Comparison of ENCODE assay signal across 12 cellular contexts in the genomic region with DNA sequence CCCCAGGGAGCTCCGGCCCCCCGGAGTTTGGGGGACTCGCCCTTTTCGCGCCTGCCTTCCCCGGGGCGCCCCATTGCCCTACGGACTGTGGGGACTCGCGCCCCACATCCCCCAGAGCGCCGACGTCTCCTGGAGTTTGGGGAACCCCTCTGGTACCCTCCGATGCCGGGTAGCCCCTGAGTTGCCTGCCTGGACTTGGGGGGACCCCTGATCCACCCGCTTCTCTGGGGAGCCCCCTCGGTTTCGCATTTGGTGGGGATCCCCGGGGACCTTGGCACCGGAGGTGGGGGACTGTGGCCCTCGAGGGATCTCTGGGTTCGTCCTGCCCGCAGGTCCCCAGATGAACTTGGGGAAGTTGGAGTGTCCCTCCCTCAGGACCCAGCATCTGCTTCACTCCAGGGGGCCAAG. TPM values are rescaled to one million over a fixed set of nuclear protein-coding genes. Genes with fewer than 3 reads are reported as not detected.
DNase-seq lines count a peak whose midpoint lies in the region; ATAC-seq lines count a peak whose summit lies in the region.
"Had no signal": no experiment of that assay in that cellular context is flagged by ENCODE, and none has a peak within 500 bp of the region (broad histone marks: within the 10 kb centered on the region; RNA-seq: fewer than 3 reads in every experiment).

No MANE protein-coding gene starts in this region.

- peak overlapping the region; percentile 79 for H3K4me3 Mint-ChIP-seq in T-helper 17 cell

- no peak overlapping the region for H2BK120ac ChIP-seq in trophoblast cell (ENCODE audit: insufficient read depth, low read length, poor library complexity)

- peak overlapping the region; percentile 40 for H3K4me3 ChIP-seq in H7 (ENCODE audit: insufficient read depth, low read depth, low read length)
- H3K4me3 ChIP-seq in iPS DF 6.9 (ENCODE audit: low read length) = peak overlapping the region; percentile 49; the same call in 1 of the 2 replicates
- peak overlapping the region; percentile 71 for H3K4me3 ChIP-seq in trophoblast cell (ENCODE audit: low read depth, low read length)

- ATAC-seq in T-helper 17 cell = no peak
- no peak for ATAC-seq in HG02678 (IDR thresholded peaks at IDR 0.05; ENCODE audit: unreplicated experiment)
- ATAC-seq in HG02623 (IDR thresholded peaks at IDR 0.05; ENCODE audit: unreplicated experiment) = no peak

- H3K27ac ChIP-seq in iPS DF 6.9 (ENCODE audit: low read length) (no peak overlapping the region), trophoblast cell (ENCODE audit: low read depth, low read length) (no peak overlapping the region)

- no peak overlapping the region for H3K9ac ChIP-seq in trophoblast cell (ENCODE audit: low read length)

- H2BK5ac ChIP-seq in trophoblast cell (ENCODE audit: low read depth, low read length, poor library complexity) = no peak overlapping the region

- peaks cover 13% of the 10 kb centered on the region for H3K27me3 ChIP-seq in H7 (ENCODE audit: control insufficient read depth, insufficient read depth, low read length)
- peaks cover 5% of the 10 kb centered on the region; the same call in 1 of the 2 replicates for H3K27me3 ChIP-seq in iPS DF 6.9 (ENCODE audit: control insufficient read depth, insufficient read depth, low read length)
- H3K27me3 ChIP-seq in trophoblast cell (ENCODE audit: insufficient read depth, low read length) = peaks cover 7% of the 10 kb centered on the region

- peak overlapping the region; percentile 70 for H4K12ac ChIP-seq in trophoblast cell (ENCODE audit: low read depth, low read length)

- peak overlapping the region; percentile 61 for H3K18ac ChIP-seq in trophoblast cell (ENCODE audit: low read length)

- peak overlapping the region; percentile 63 for H3K4me2 ChIP-seq in trophoblast cell (ENCODE audit: low read length)

- H4K8ac ChIP-seq in trophoblast cell (ENCODE audit: low read depth, low read length) = peak overlapping the region; percentile 33

- no peak overlapping the region for H3K27ac Mint-ChIP-seq in T-helper 17 cell

- no peak overlapping the region for H2BK12ac ChIP-seq in trophoblast cell (ENCODE audit: low read length)

- no peaks in the 10 kb centered on the region for H3K79me1 ChIP-seq in trophoblast cell (ENCODE audit: low read length)

- H3K27me3 Mint-ChIP-seq in T-helper 17 cell = peaks cover 17% of the 10 kb centered on the region

- peak overlapping the region; percentile 27 for H4K91ac ChIP-seq in trophoblast cell (ENCODE audit: low read depth, low read length)

- no CpG with 5 or more reads among the region's 23 CpGs for WGBS in iPS DF 6.9 (ENCODE audit: insufficient coverage, insufficient read length)
- WGBS in trophoblast cell (ENCODE audit: extremely low coverage, insufficient coverage, insufficient read length) = no CpG with 5 or more reads among the region's 23 CpGs

- no peak overlapping the region for H3K23ac ChIP-seq in trophoblast cell (ENCODE audit: low read length)

- H3K4me1 Mint-ChIP-seq in T-helper 17 cell = peaks cover 6% of the 10 kb centered on the region

- peak overlapping the region; percentile 21 for H3K4ac ChIP-seq in trophoblast cell (ENCODE audit: low read depth, low read length)

- H3K9me3 ChIP-seq in T-helper 17 cell (ENCODE audit: control insufficient read depth, low read length, poor library complexity, severe bottlenecking) (no peaks in the 10 kb centered on the region), iPS DF 6.9 (ENCODE audit: control insufficient read depth, insufficient read depth, low read length) (no peaks in the 10 kb centered on the region), trophoblast cell (ENCODE audit: insufficient read depth, low read depth, low read length) (no peaks in the 10 kb centered on the region)

- H3K36me3 Mint-ChIP-seq in T-helper 17 cell (ENCODE audit: low read depth) = peaks cover 2% of the 10 kb centered on the region

- H3K36me3 ChIP-seq in H7 (replicated peaks; ENCODE audit: control insufficient read depth, insufficient read depth, low read length) = no peaks in the 10 kb centered on the region
- H3K36me3 ChIP-seq in iPS DF 6.9 (ENCODE audit: control insufficient read depth, insufficient read depth, low read length) = peaks cover 2% of the 10 kb centered on the region; the same call in 1 of the 2 replicates
- H3K36me3 ChIP-seq in trophoblast cell (ENCODE audit: control insufficient read depth in 1 of 2, insufficient read depth in 2 of 2, low read length in 2 of 2) = no peaks in the 10 kb centered on the region

- H3K4me1 ChIP-seq in iPS DF 6.9 (ENCODE audit: control insufficient read depth, insufficient read depth, low read length) (no peaks in the 10 kb centered on the region; the same call in 1 of the 2 replicates), trophoblast cell (ENCODE audit: control insufficient read depth in 1 of 2, insufficient read depth in 2 of 2, low read length in 2 of 2) (peaks cover 0 to 10% of the 10 kb centered on the region in 2 experiments)

- peak overlapping the region; percentile 68 for H3K14ac ChIP-seq in trophoblast cell (ENCODE audit: low read length)

- no peaks in the 10 kb centered on the region for H3K79me2 ChIP-seq in trophoblast cell (ENCODE audit: control insufficient read depth, insufficient read depth, low read length, poor library complexity)

- no peak overlapping the region for H2AFZ ChIP-seq in trophoblast cell (ENCODE audit: insufficient read depth, low read length, poor library complexity)

- peak overlapping the region; percentile 65 for H2AK5ac ChIP-seq in trophoblast cell (ENCODE audit: low read length)

- DNase-seq in H7 (no peak), T-helper 17 cell (no peak), iPS DF 6.9 (ENCODE audit: low read depth, low spot score) (no peak), trophoblast cell (no peak), SIG-M5 (lab: John Stamatoyannopoulos, UW) (no peak), NCI-H2107 (lab: John Stamatoyannopoulos, UW) (no peak)
- DNase-seq: DMS153, NCI-H1105 treated with DMSO at 0.1 percent for 48 hours, NCI-H526 treated with DMSO at 0.1 percent for 48 hours had no signal

RNA-seq across cellular contexts. Expression of gene EFNA2, which starts 0.8 kb away (rescaled TPM):
- total RNA-seq in H7 (2014; rRNA removed; shearing (Covaris generic)) = 12.4 and 20.2 TPM in 2 replicates
- total RNA-seq in T-helper 17 cell = not detected
- 7.2 and 7.3 TPM in 2 replicates for polyA plus RNA-seq in trophoblast cell (2013)
- total RNA-seq: activated CD8-positive, alpha-beta memory T cell treated with anti-CD3 and anti-CD28 coated beads for 36 hours had no signal

RNA-seq across cellular contexts. Expression of gene FAM174C, which starts 11.1 kb away (rescaled TPM):
- total RNA-seq in H7 (2014; rRNA removed; shearing (Covaris generic)) = 78.0 and 83.1 TPM in 2 replicates
- total RNA-seq in T-helper 17 cell = 10 to 100 TPM; 40.6 to 43.6 TPM
- polyA plus RNA-seq in trophoblast cell (2013) = 58.5 and 63.2 TPM in 2 replicates

RNA-seq across cellular contexts. Expression of gene CIRBP, which starts 17.3 kb away (rescaled TPM):
- 219 and 221 TPM in 2 replicates for total RNA-seq in H7 (2014; rRNA removed; shearing (Covaris generic))
- total RNA-seq in T-helper 17 cell = 100 to 1,000 TPM; 460 to 474 TPM
- polyA plus RNA-seq in trophoblast cell (2013) = 116 and 120 TPM in 2 replicates

RNA-seq across cellular contexts. Expression of gene MIDN, which starts 38.1 kb away (rescaled TPM):
- 35.1 and 50.3 TPM in 2 replicates for total RNA-seq in H7 (2014; rRNA removed; shearing (Covaris generic))
- total RNA-seq in T-helper 17 cell = 100 to 1,000 TPM in 1 of 2 donors, 10 to 100 TPM in 1; 87.1 to 113 TPM
- 159 and 165 TPM in 2 replicates for polyA plus RNA-seq in trophoblast cell (2013)

RNA-seq across cellular contexts. Expression of gene ATP5F1D, which starts 44.9 kb away (rescaled TPM):
- total RNA-seq in H7 (2014; rRNA removed; shearing (Covaris generic)) = 44.7 and 53.1 TPM in 2 replicates
- total RNA-seq in T-helper 17 cell = 100 to 1,000 TPM; 104 to 115 TPM
- polyA plus RNA-seq in trophoblast cell (2013) = 106 and 107 TPM in 2 replicates

Comparison
In these comparisons a context has a peak if more than half of its experiments do, and no peak if none do; other contexts are left out.
1. RNA of gene EFNA2, which starts 0.8 kb away (total RNA-seq): 12.4 to 20.2 TPM in H7; not detected in T-helper 17 cell; every median in the first group is over 10 times any median in the second.
2. Peak in every context shown above with its lines, with median percentiles within 50 percentile points of each other: H3K4me3 ChIP-seq.